25 cellular contexts compared by ENCODE assay signal in the genomic region with DNA sequence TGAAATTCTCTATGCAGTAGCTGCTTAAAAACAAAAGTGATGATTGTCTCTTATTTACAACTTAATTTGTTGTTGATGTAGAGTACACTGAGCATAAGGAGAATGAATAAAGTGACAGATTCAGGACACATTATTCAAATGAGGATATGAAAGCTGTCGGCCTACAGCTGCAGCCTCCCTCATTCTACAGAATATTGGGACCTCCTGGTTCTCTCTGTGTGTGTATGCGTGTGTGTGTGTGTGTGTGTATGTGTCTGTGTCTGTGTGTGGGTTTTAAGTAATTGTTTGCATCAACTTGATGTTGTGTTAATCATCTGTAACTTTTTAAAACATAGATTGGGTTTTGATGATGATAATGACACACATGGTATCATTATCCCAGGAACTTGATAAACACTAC. TPM values are rescaled to one million over a fixed set of nuclear protein-coding genes. Genes with fewer than 3 reads are reported as not detected.
DNase-seq lines count a peak whose midpoint lies in the region; ATAC-seq and TF ChIP-seq lines count a peak whose summit lies in the region.
"Had no signal": no experiment of that assay in that cellular context is flagged by ENCODE, and none has a peak within 500 bp of the region (broad histone marks: within the 10 kb centered on the region; RNA-seq: fewer than 3 reads in every experiment).

No MANE protein-coding gene starts in this region.

- no peak overlapping the region for H3K4me3 Mint-ChIP-seq in nephron progenitor cell
- H3K4me3 Mint-ChIP-seq: CD4-positive, CD25-positive, alpha-beta regulatory T cell had no signal

- H3K27me3 ChIP-seq in left ventricle myocardium inferior (ENCODE audit: low read depth) (no peaks in the 10 kb centered on the region), dorsolateral prefrontal cortex (peaks cover 0 to 6% (median 0%) of the 10 kb centered on the region in 45 donors)
- H3K27me3 ChIP-seq: BLaER1, SJSA1 had no signal

- peak overlapping the region; percentile 79 for H3K27ac Mint-ChIP-seq in nephron progenitor cell
- H3K27ac Mint-ChIP-seq: CD4-positive, CD25-positive, alpha-beta regulatory T cell had no signal

- no peak for TF ChIP-seq CTCF in left ventricle myocardium inferior (IDR thresholded peaks at IDR 0.05; ENCODE audit: borderline replicate concordance)
- no peak for TF ChIP-seq CTCF in dorsolateral prefrontal cortex (IDR thresholded peaks at IDR 0.05 in 54 of 56, conservative IDR thresholded peaks at IDR 0.05 in 2 of 56; ENCODE audit: low read depth in 1 of 56, partially characterized antibody in 56 of 56)
- no peak for TF ChIP-seq CTCF in nephron progenitor cell (IDR thresholded peaks at IDR 0.05)

- peaks cover 3% of the 10 kb centered on the region for H3K36me3 ChIP-seq in left ventricle myocardium inferior
- H3K36me3 ChIP-seq: BLaER1, SJSA1 had no signal

- peaks cover 89% of the 10 kb centered on the region for H3K4me1 Mint-ChIP-seq in nephron progenitor cell
- H3K4me1 Mint-ChIP-seq: CD4-positive, CD25-positive, alpha-beta regulatory T cell had no signal

- intact Hi-C loops in left ventricle myocardium inferior (cut with micrococcal nuclease) (no loop called here), left ventricle myocardium superior (cut with micrococcal nuclease) (no loop called here), dorsolateral prefrontal cortex (cut with DNase I) (no loop called here)

- H3K4me1 ChIP-seq in left ventricle myocardium inferior = peaks cover 53% of the 10 kb centered on the region
- H3K4me1 ChIP-seq: BLaER1, SJSA1 had no signal

- H3K36me3 Mint-ChIP-seq in nephron progenitor cell (ENCODE audit: low read depth) = peaks cover 50% of the 10 kb centered on the region
- H3K36me3 Mint-ChIP-seq: CD4-positive, CD25-positive, alpha-beta regulatory T cell had no signal

- H3K9me3 ChIP-seq in left ventricle myocardium inferior (replicated peaks) = no peaks in the 10 kb centered on the region
- H3K9me3 ChIP-seq: BLaER1, SJSA1 had no signal

- no peak for ATAC-seq in left ventricle myocardium superior
- no peak for ATAC-seq in GM18909 (IDR thresholded peaks at IDR 0.05; ENCODE audit: poor library complexity, unreplicated experiment)
- ATAC-seq in GM18517 (IDR thresholded peaks at IDR 0.05; ENCODE audit: unreplicated experiment) = no peak
- ATAC-seq in HG02678 (IDR thresholded peaks at IDR 0.05; ENCODE audit: unreplicated experiment) = no peak
- ATAC-seq: GM12878, HCT116 had no signal

- H3K4me3 ChIP-seq in left ventricle myocardium inferior (no peak overlapping the region), dorsolateral prefrontal cortex (peak overlapping the region in 5 of 59 donors; percentile 1 to 31 (median 4))
- H3K4me3 ChIP-seq: BLaER1, GM12878, SJSA1 had no signal

- H3K27me3 Mint-ChIP-seq in nephron progenitor cell (ENCODE audit: low read depth, poor library complexity) = no peaks in the 10 kb centered on the region
- H3K27me3 Mint-ChIP-seq: CD4-positive, CD25-positive, alpha-beta regulatory T cell had no signal

- DNase-seq in left ventricle myocardium inferior (no peak), left ventricle myocardium superior (no peak), dorsolateral prefrontal cortex (no peak), nephron progenitor cell (no peak)
- DNase-seq: 8988T; ACHN; CD4-positive, CD25-positive, alpha-beta regulatory T cell; GDM1; Karpas-422; NCI-H1105 treated with DMSO at 0.1 percent for 48 hours; NCI-H146; NCI-H2029; NCI-H446 treated with DMSO at 0.1 percent for 48 hours; NCI-H526; NCI-H82; Right ventricle myocardium superior; RPMI8226 had no signal

- peak overlapping the region; percentile 18 for H3K27ac ChIP-seq in left ventricle myocardium inferior (replicated peaks)
- peak overlapping the region in 56 of 59 donors; percentile 25 to 96 (median 81) for H3K27ac ChIP-seq in dorsolateral prefrontal cortex
- H3K27ac ChIP-seq in temporal lobe (ENCODE audit: low read depth, low read length) = peak overlapping the region; percentile 75
- H3K27ac ChIP-seq: BLaER1, SJSA1 had no signal

- peaks cover 12% of the 10 kb centered on the region for H3K9me3 Mint-ChIP-seq in nephron progenitor cell

RNA-seq across cellular contexts. Expression of a gene that starts 17.9 kb away (rescaled TPM):
- total RNA-seq in left ventricle myocardium inferior (80.6 TPM), left ventricle myocardium superior (95.0 TPM), dorsolateral prefrontal cortex (100 to 1,000 TPM in 1 of 120 experiments, 10 to 100 TPM in 119; 15.7 to 146 (median 33.4) TPM), temporal lobe (13.3 TPM)
- total RNA-seq: CD4-positive, CD25-positive, alpha-beta regulatory T cell had no signal

Comparison
In these comparisons a context has a peak if more than half of its experiments do, and no peak if none do; other contexts are left out.
1. H3K27ac ChIP-seq: peak in every context shown above with its lines; median percentile 81 in dorsolateral prefrontal cortex; 75 in temporal lobe; 18 in left ventricle myocardium inferior.